Comparison of ENCODE assay signal across 24 cellular contexts in the genomic region with DNA sequence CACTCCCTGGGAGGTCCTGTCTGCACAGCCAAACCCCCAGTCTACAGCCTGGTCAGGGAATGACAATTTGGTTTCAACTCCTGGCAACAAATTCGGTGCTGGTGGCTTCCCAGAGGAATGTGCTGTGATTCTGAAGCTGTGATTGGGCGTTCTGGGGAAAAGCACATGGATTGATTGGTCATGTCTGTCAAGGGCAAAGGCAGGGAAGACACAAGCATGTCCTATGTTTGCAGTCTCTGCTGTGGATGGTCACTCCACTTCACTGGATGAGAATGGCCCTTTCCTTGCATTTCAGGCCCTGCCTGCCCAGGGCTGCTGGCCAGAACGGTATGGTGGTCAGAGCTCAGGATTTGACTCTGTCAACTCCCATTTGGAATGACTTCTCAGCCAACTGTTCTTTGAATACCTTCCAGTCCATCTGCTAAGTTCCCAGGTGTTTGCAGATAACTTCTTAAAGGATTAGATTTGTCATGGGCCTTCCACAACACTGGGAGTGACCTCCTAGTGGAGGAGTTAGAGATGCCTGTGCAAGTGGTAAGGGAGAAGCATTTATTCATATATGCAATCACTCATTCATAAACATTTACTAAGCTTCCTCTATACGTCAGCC. TPM values are rescaled to one million over a fixed set of nuclear protein-coding genes. Genes with fewer than 3 reads are reported as not detected.
DNase-seq lines count a peak whose midpoint lies in the region; ATAC-seq, FAIRE-seq and TF ChIP-seq lines count a peak whose summit lies in the region.
"Had no signal": no experiment of that assay in that cellular context is flagged by ENCODE, and none has a peak within 500 bp of the region (broad histone marks: within the 10 kb centered on the region; RNA-seq: fewer than 3 reads in every experiment).

No MANE protein-coding gene starts in this region.

- in situ Hi-C loops in G401 (cut with HindIII; ENCODE audit: low sequenced_read_pairs): no loop called here

- peak; percentile 15; the same call in 1 of the 2 replicates for TF ChIP-seq CTCF in WERI-Rb-1 (IDR thresholded peaks at IDR 0.05; ENCODE audit: low read depth, low read length)
- TF ChIP-seq CTCF in pancreas (IDR thresholded peaks at IDR 0.05): no peak
- no peak for TF ChIP-seq CTCF in testis (IDR thresholded peaks at IDR 0.05)

- H3K4me3 ChIP-seq in WERI-Rb-1 (ENCODE audit: low read depth, low read length) (no peak overlapping the region), pancreas (no peak overlapping the region), testis (no peak overlapping the region)
- H3K4me3 ChIP-seq: BLaER1, GM23338 had no signal

- H3K4me1 ChIP-seq in pancreas (peaks cover 0 to 3% (median 0%) of the 10 kb centered on the region in 3 donors), testis (no peaks in the 10 kb centered on the region)
- H3K4me1 ChIP-seq: BLaER1, Caco-2 had no signal

- 28 to 40% methylated on average over 4 of the region's 4 CpGs for WGBS in pancreas, 2 donors
- WGBS in testis, 2 donors: 87 to 94% methylated on average over 4 of the region's 4 CpGs

- FAIRE-seq in pancreas (lab: Jason Lieb, UNC): no peak
- FAIRE-seq: A204.1, GM12892 had no signal

- H3K27me3 ChIP-seq in WERI-Rb-1 (ENCODE audit: insufficient read depth, low read depth, severe bottlenecking) (no peaks in the 10 kb centered on the region), pancreas (no peaks in the 10 kb centered on the region), testis (no peaks in the 10 kb centered on the region)
- H3K27me3 ChIP-seq: BLaER1 had no signal

- intact Hi-C loops in pancreas (cut with DNase I): loop anchor here in 2 of 3 donors (5.0 kb wide), 1 partner anchor 76 kb away; a partner anchor contains a TSS
- intact Hi-C loops in testis (cut with DNase I; ENCODE audit: low total_unique reads): no loop called here

- ATAC-seq in pancreas: peak; percentile 73 to 87 (median 80)
- ATAC-seq in GM21367 (IDR thresholded peaks at IDR 0.05; ENCODE audit: unreplicated experiment): no peak
- ATAC-seq: CD8-positive, alpha-beta T cell; GM23338; HCT116 had no signal

- no peak for TF ChIP-seq POLR2A in testis (IDR thresholded peaks at IDR 0.05)

- H3K9me3 ChIP-seq in WERI-Rb-1 (ENCODE audit: severe bottlenecking) (no peaks in the 10 kb centered on the region), pancreas (no peaks in the 10 kb centered on the region), testis (no peaks in the 10 kb centered on the region)
- H3K9me3 ChIP-seq: Caco-2 had no signal

- H3K27ac ChIP-seq in WERI-Rb-1: peak overlapping the region; percentile 29; the same call in 1 of the 2 replicates
- peak overlapping the region in 1 of 4 donors; percentile 11 for H3K27ac ChIP-seq in pancreas
- H3K27ac ChIP-seq in testis: no peak overlapping the region
- H3K27ac ChIP-seq: 22Rv1, BLaER1, C4-2B had no signal

- H3K36me3 ChIP-seq in WERI-Rb-1 (no peaks in the 10 kb centered on the region), pancreas (no peaks in the 10 kb centered on the region), testis (ENCODE audit: low read depth, missing control alignments) (no peaks in the 10 kb centered on the region)
- H3K36me3 ChIP-seq: BLaER1 had no signal

- DNase-seq in G401 (ENCODE audit: low spot score) (peak; percentile 35), WERI-Rb-1 (peak; percentile 38), cerebellar cortex (ENCODE audit: low spot score) (peak; percentile 22), pancreas (peak in 4 of 6 donors; percentile 47 to 62 (median 55)), NCI-H69 (lab: John Stamatoyannopoulos, UW) (no peak), testis (no peak)
- no peak for DNase-seq in activated CD8-positive, alpha-beta memory T cell treated with anti-CD3 and anti-CD28 coated beads, Interleukin-2, amount 50 U/mL, for 4 hours
- DNase-seq: Caco-2; CD4-positive, CD25-positive, alpha-beta regulatory T cell; CD8-positive, alpha-beta T cell; DMS79; EL; GF-D8; H9; HFFc6 had no signal

RNA-seq across cellular contexts. Expression of a gene that starts 42.7 kb away (rescaled TPM):
- total RNA-seq in G401 (2014; rRNA removed; shearing (Covaris generic)): not detected in 2 replicates
- total RNA-seq in pancreas (1 to 10 TPM; 1.7 to 3.0 (median 2.5) TPM), testis (1 to 10 TPM; 7.9 to 8.4 TPM)
- polyA plus RNA-seq in pancreas (1 to 10 TPM; 1.6 to 5.1 TPM), testis (ENCODE audit: insufficient read depth, low read depth, low replicate concordance) (5.1 TPM)
- total RNA-seq: HFFc6 had no signal
- polyA plus RNA-seq: AG04450 had no signal

Comparison
In these comparisons a context has a peak if more than half of its experiments do, and no peak if none do; other contexts are left out.
1. DNase-seq: peak in G401 (single experiment), WERI-Rb-1 (single experiment), cerebellar cortex (single experiment) and pancreas (4 of 6); none in NCI-H69 (single experiment), activated CD8-positive, alpha-beta memory T cell treated with anti-CD3 and anti-CD28 coated beads, Interleukin-2, amount 50 U/mL, for 4 hours (single experiment) and testis (single experiment).